ENCODE assay signal across 8 cellular contexts in the genomic region with DNA sequence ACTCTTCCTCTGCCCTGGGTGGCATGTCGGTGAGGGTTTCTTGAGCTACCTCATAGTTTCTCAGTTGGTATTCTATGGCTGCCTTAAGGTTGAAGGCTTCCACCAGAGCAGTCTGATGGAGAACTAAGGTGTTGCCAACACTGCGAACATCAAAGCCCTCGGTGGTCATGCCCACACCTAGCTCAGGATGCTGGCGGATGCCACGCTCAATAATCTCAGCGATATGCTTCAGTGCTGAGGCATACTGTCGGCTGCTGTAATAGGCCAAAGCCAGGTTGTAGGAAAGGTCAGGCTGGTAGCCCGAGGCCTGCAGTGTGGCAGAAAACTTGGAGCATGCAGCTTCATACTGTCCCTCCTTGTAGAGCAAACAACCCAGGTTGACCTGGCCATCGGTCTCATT.
A peak's percentile ranks its signal among the peaks of the same experiment; 100 is the strongest.
DNase-seq lines count a peak whose midpoint lies in the region; ATAC-seq, FAIRE-seq and TF ChIP-seq lines count a peak whose summit lies in the region.

No MANE protein-coding gene starts in this region.

- no peak for TF ChIP-seq POLR2A in K562 (conservative IDR thresholded peaks at IDR 0.05)

- H2BK5ac ChIP-seq in mesendoderm (ENCODE audit: low read length) = no peak overlapping the region

- peak overlapping the region; percentile 93 for H3K4me2 ChIP-seq in K562 (ENCODE audit: insufficient read depth, low read length)
- H3K4me2 ChIP-seq in mesendoderm (ENCODE audit: low read length) = peak overlapping the region; percentile 21

- H4K5ac ChIP-seq in mesendoderm (ENCODE audit: low read length) = no peak overlapping the region

- CTCF ChIA-PET in K562 (lab: Yijun Ruan, JAX; ENCODE audit: low intra/inter-chr PET ratio) = no interaction called here

- H3K9me3 ChIP-seq in cardiac muscle cell (ENCODE audit: low read depth) (no peaks in the 10 kb centered on the region), K562 (replicated peaks; ENCODE audit: control insufficient read depth, insufficient read depth, low read depth, low read length) (no peaks in the 10 kb centered on the region), upper lobe of right lung (no peaks in the 10 kb centered on the region)

- H3K36me3 ChIP-seq in cardiac muscle cell = no peaks in the 10 kb centered on the region
- no peaks in the 10 kb centered on the region for H3K36me3 ChIP-seq in K562 (ENCODE audit: control insufficient read depth, insufficient read depth, low read length)
- H3K36me3 ChIP-seq in mesendoderm (ENCODE audit: control insufficient read depth, insufficient read depth, low read length) = no peaks in the 10 kb centered on the region
- H3K36me3 ChIP-seq in upper lobe of right lung = no peaks in the 10 kb centered on the region

- H3K27me3 ChIP-seq in cardiac muscle cell (no peaks in the 10 kb centered on the region), K562 (ENCODE audit: control insufficient read depth in 2 of 2, insufficient read depth in 2 of 2, low read length in 2 of 2) (no peaks in the 10 kb centered on the region), mesendoderm (ENCODE audit: insufficient read depth, low read length, poor library complexity) (no peaks in the 10 kb centered on the region), upper lobe of right lung (no peaks in the 10 kb centered on the region)

- TF ChIP-seq CTCF in cardiac muscle cell (IDR thresholded peaks at IDR 0.05; ENCODE audit: low read depth, low read length) (no peak), K562 (IDR thresholded peaks at IDR 0.05 in 2 of 3, conservative IDR thresholded peaks at IDR 0.05 in 1 of 3; ENCODE audit: insufficient read depth in 2 of 3, low read depth in 1 of 3, low read length in 3 of 3) (no peak), upper lobe of right lung (IDR thresholded peaks at IDR 0.05) (no peak)

- H4K8ac ChIP-seq in mesendoderm (ENCODE audit: low read depth, low read length) = no peak overlapping the region

- peak; percentile 60 for FAIRE-seq in K562 (lab: Jason Lieb, UNC)

- in situ Hi-C loops in K562 (cut with MboI) = no loop called here

- H2BK120ac ChIP-seq in mesendoderm (ENCODE audit: low read depth, low read length) = no peak overlapping the region

- H3K4me1 ChIP-seq in cardiac muscle cell (ENCODE audit: low read depth) = peaks cover 7% of the 10 kb centered on the region
- H3K4me1 ChIP-seq in K562 (replicated peaks in 1 of 2; ENCODE audit: control insufficient read depth in 2 of 2, insufficient read depth in 2 of 2, low read length in 2 of 2) = peaks cover 11 to 17% of the 10 kb centered on the region in 2 experiments; a peak in 4 of 5 replicates
- no peaks in the 10 kb centered on the region for H3K4me1 ChIP-seq in mesendoderm (ENCODE audit: control insufficient read depth, low read depth, low read length)
- peaks cover 8% of the 10 kb centered on the region for H3K4me1 ChIP-seq in upper lobe of right lung

- intact Hi-C loops in cardiac septum (cut with DNase I) = loop anchor here (2.0 kb wide), 1 partner anchor 65 kb away; a partner anchor contains a TSS
- intact Hi-C loops in K562 (cut with micrococcal nuclease) = loop anchor here (10.0 kb wide), 1 partner anchor 353 kb away; a partner anchor contains a TSS
- intact Hi-C loops in upper lobe of right lung (cut with DNase I) = no loop called here
- intact Hi-C loops in head of caudate nucleus (cut with DNase I) = loop anchor here (2.0 kb wide), 1 partner anchor 65 kb away; a partner anchor contains a TSS

- ATAC-seq in K562 (no peak), upper lobe of right lung (no peak), GM18861 (IDR thresholded peaks at IDR 0.05; ENCODE audit: unreplicated experiment) (no peak), HG03135 (IDR thresholded peaks at IDR 0.05; ENCODE audit: unreplicated experiment) (no peak)

- WGBS in K562 (ENCODE audit: insufficient coverage, low coverage, missing lambda C conversion rate) = 55% methylated on average over 9 of the region's 9 CpGs
- no CpG with 5 or more reads among the region's 9 CpGs for WGBS in mesendoderm (ENCODE audit: extremely low coverage, insufficient coverage, low lambda C conversion rate)

- H3K56ac ChIP-seq in mesendoderm (ENCODE audit: low read length) = peak overlapping the region; percentile 97

- H4K20me1 ChIP-seq in K562 (replicated peaks; ENCODE audit: control insufficient read depth, insufficient read depth, low read length) = no peaks in the 10 kb centered on the region

- TF ChIP-seq EP300 in K562 (IDR thresholded peaks at IDR 0.05; ENCODE audit: low read length) = no peak

- H2BK15ac ChIP-seq in mesendoderm (replicated peaks; ENCODE audit: low read depth) = no peak overlapping the region

- no peak overlapping the region for H2AK5ac ChIP-seq in mesendoderm (ENCODE audit: low read length)

- H3K79me2 ChIP-seq in K562 (ENCODE audit: control insufficient read depth, insufficient read depth, low read length) (no peaks in the 10 kb centered on the region), mesendoderm (ENCODE audit: control insufficient read depth, insufficient read depth, low read length) (no peaks in the 10 kb centered on the region)

- H3K4ac ChIP-seq in mesendoderm (ENCODE audit: low read depth, low read length) = no peak overlapping the region

- DNase-seq in cardiac muscle cell (ENCODE audit: low read depth in 1 of 2, low spot score in 1 of 2) (no peak), cardiac septum (ENCODE audit: low spot score) (no peak), K562 (ENCODE audit: extremely low read depth in 1 of 4, low spot score in 3 of 4) (no peak), mesendoderm (no peak), upper lobe of right lung (no peak), head of caudate nucleus (no peak)

- TF ChIP-seq RAD21 in K562 (CRISPR knock-in tag; conservative IDR thresholded peaks at IDR 0.05 in 1 of 2, IDR thresholded peaks at IDR 0.05 in 1 of 2) = no peak

- H2AFZ ChIP-seq in K562 (ENCODE audit: low read depth, low read length) = peak overlapping the region; percentile 99

- H3K27ac ChIP-seq in cardiac muscle cell (peak overlapping the region; percentile 95), K562 (ENCODE audit: extremely low read depth, low read depth, low read length) (peak overlapping the region; percentile 93; the same call in 1 of the 3 replicates), mesendoderm (ENCODE audit: low read depth, low read length) (no peak overlapping the region), upper lobe of right lung (peak overlapping the region; percentile 99)

- peak overlapping the region; percentile 73 for H3K4me3 ChIP-seq in cardiac muscle cell
- peak overlapping the region; percentile 52 for H3K4me3 ChIP-seq in K562
- no peak overlapping the region for H3K4me3 ChIP-seq in mesendoderm (ENCODE audit: low read length)
- peak overlapping the region; percentile 62 for H3K4me3 ChIP-seq in upper lobe of right lung

- H3K23ac ChIP-seq in mesendoderm (ENCODE audit: low read length) = no peak overlapping the region

- BruUV-seq in K562 (replicated peaks; lab: Mats Ljungman, UMichigan) = no TSS peak

- no peaks in the 10 kb centered on the region for H3K9me1 ChIP-seq in K562 (ENCODE audit: control insufficient read depth, insufficient read depth, low read length)

- H3K18ac ChIP-seq in mesendoderm (ENCODE audit: low read length) = no peak overlapping the region

- POLR2A ChIA-PET in K562 (lab: Yijun Ruan, JAX) = interaction anchor here (0.8 to 2.9 kb wide), 5 partner anchors 8 to 225 kb away, joined by 3 to 10 read pairs (median 3); no protein-coding TSS in a partner anchor

- H3K79me1 ChIP-seq in mesendoderm (ENCODE audit: low read length) = no peaks in the 10 kb centered on the region

- H3K9ac ChIP-seq in K562 (ENCODE audit: insufficient read depth in 1 of 2, low read depth in 2 of 2, low read length in 2 of 2) (peak overlapping the region; percentile 87 to 98), mesendoderm (ENCODE audit: low read length) (peak overlapping the region; percentile 88)

TF ChIP-seq in K562, 482 proteins besides CTCF, POLR2A, EP300 and RAD21 (continues in another document):
- TF ChIP-seq, protein P1, sequence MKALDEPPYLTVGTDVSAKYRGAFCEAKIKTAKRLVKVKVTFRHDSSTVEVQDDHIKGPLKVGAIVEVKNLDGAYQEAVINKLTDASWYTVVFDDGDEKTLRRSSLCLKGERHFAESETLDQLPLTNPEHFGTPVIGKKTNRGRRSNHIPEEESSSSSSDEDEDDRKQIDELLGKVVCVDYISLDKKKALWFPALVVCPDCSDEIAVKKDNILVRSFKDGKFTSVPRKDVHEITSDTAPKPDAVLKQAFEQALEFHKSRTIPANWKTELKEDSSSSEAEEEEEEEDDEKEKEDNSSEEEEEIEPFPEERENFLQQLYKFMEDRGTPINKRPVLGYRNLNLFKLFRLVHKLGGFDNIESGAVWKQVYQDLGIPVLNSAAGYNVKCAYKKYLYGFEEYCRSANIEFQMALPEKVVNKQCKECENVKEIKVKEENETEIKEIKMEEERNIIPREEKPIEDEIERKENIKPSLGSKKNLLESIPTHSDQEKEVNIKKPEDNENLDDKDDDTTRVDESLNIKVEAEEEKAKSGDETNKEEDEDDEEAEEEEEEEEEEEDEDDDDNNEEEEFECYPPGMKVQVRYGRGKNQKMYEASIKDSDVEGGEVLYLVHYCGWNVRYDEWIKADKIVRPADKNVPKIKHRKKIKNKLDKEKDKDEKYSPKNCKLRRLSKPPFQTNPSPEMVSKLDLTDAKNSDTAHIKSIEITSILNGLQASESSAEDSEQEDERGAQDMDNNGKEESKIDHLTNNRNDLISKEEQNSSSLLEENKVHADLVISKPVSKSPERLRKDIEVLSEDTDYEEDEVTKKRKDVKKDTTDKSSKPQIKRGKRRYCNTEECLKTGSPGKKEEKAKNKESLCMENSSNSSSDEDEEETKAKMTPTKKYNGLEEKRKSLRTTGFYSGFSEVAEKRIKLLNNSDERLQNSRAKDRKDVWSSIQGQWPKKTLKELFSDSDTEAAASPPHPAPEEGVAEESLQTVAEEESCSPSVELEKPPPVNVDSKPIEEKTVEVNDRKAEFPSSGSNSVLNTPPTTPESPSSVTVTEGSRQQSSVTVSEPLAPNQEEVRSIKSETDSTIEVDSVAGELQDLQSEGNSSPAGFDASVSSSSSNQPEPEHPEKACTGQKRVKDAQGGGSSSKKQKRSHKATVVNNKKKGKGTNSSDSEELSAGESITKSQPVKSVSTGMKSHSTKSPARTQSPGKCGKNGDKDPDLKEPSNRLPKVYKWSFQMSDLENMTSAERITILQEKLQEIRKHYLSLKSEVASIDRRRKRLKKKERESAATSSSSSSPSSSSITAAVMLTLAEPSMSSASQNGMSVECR (CRISPR knock-in tag; IDR thresholded peaks at IDR 0.05) = no peak
- TF ChIP-seq SPI1 (IDR thresholded peaks at IDR 0.05; ENCODE audit: borderline replicate concordance, low read depth, low read length) (no peak), IFI16 (CRISPR knock-in tag; IDR thresholded peaks at IDR 0.05) (no peak), ARID2 (IDR thresholded peaks at IDR 0.05) (no peak), RBM34 (IDR thresholded peaks at IDR 0.05; ENCODE audit: borderline replicate concordance, insufficient read depth, low read length) (no peak), ZNF175 (CRISPR knock-in tag; IDR thresholded peaks at IDR 0.05; ENCODE audit: low read depth) (no peak), RBM14 (IDR thresholded peaks at IDR 0.05; ENCODE audit: borderline replicate concordance, insufficient read depth, low read depth, low read length) (no peak)
